Comparison of ENCODE assay signal across 1 cellular context in the genomic region with DNA sequence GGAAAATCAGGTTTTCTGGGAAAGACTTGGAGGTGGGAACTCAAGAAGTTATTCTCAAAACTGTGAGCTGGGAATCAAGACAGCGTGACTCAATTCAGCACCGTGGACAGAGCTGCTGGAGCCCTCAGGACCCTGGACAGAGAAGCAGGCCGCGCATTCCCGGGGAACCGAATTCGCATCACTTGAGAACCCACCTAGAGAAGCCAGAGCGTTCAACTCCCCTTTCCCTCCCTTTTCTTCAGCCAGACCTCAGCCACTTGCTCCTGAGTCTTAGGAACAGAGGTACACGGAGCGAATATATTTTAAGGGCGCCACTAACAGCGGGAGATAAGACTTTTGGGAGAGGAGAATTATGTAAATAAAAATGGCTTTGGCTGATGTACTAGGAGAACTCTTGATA.
TF ChIP-seq lines count a peak whose summit lies in the region.

No MANE protein-coding gene starts in this region.

TF ChIP-seq in liver, 16 proteins besides CTCF, POLR2A, EP300 and RAD21 (continued from another document):
- TF ChIP-seq GABPA (IDR thresholded peaks at IDR 0.05 in 1 of 2, conservative IDR thresholded peaks at IDR 0.05 in 1 of 2) (no peak), HNF4G (IDR thresholded peaks at IDR 0.05) (no peak), TAF1 (conservative IDR thresholded peaks at IDR 0.05) (no peak)
TF ChIP-seq in liver: peak in this region for 2.
